Comparison of ENCODE assay signal across 10 cellular contexts in genomic region chr14:96797943-96798349, GRCh38. TPM values are rescaled to one million over a fixed set of nuclear protein-coding genes. Genes with fewer than 3 reads are reported as not detected.
DNase-seq lines count a peak whose midpoint lies in the region; FAIRE-seq and TF ChIP-seq lines count a peak whose summit lies in the region.
"Had no signal": no experiment of that assay in that cellular context is flagged by ENCODE, and none has a peak within 500 bp of the region (broad histone marks: within the 10 kb centered on the region; RNA-seq: fewer than 3 reads in every experiment).

No MANE protein-coding gene starts in this region.

- no peaks in the 10 kb centered on the region for H3K9me3 ChIP-seq in HUES64 (ENCODE audit: insufficient read depth, low read depth, low read length)
- no peaks in the 10 kb centered on the region for H3K9me3 ChIP-seq in kidney (ENCODE audit: control insufficient read depth in 1 of 2, low read length in 2 of 2)
- no peaks in the 10 kb centered on the region for H3K9me3 ChIP-seq in tibial nerve

- H3K4me3 ChIP-seq in HUES64 (ENCODE audit: low read length), result peak overlapping the region; percentile 74
- H3K4me3 ChIP-seq in kidney (ENCODE audit: low read length in 2 of 2), result peak overlapping the region; percentile 69 to 78
- H3K4me3 ChIP-seq in tibial nerve, result peak overlapping the region; percentile 53 to 90 (median 84)

- peak; percentile 60 for DNase-seq in DMS53 (lab: John Stamatoyannopoulos, UW)
- no peak for DNase-seq in DMS53 treated with DMSO at 0.1 percent for 48 hours (lab: John Stamatoyannopoulos, UW; ENCODE audit: unreplicated experiment)
- peak; percentile 41 for DNase-seq in GM20000 (ENCODE audit: low spot score)
- DNase-seq in activated T-helper 1 cell treated with anti-CD3 and anti-CD28 coated beads, Interleukin-12 subunit alpha, Interleukin-12 subunit beta, Interleukin-2, Interleukin-4 antibody, amounts not matched to agents 30 ng/mL and 10 ng/mL and 1 ng/mL, durations not matched to agents 14 hours and 24 hours and 36 hours (ENCODE audit: low spot score), result no peak
- DNase-seq in kidney, result no peak
- DNase-seq in tibial nerve (ENCODE audit: low spot score in 2 of 2), result no peak
- DNase-seq in superior temporal gyrus (ENCODE audit: extremely low spot score), result no peak

- H3K4me1 ChIP-seq in HUES64 (ENCODE audit: insufficient read depth, low read length) (peaks cover 14% of the 10 kb centered on the region; the same call in 1 of the 2 replicates), kidney (ENCODE audit: control insufficient read depth in 1 of 2, insufficient read depth in 1 of 2, low read depth in 1 of 2, low read length in 2 of 2) (peaks cover 0 to 7% of the 10 kb centered on the region in 2 donors), tibial nerve (peaks cover 0 to 14% (median 10%) of the 10 kb centered on the region in 4 donors)

- WGBS in HUES64, result 5% methylated on average over 16 of the region's 16 CpGs
- 4 to 6% methylated on average over 9 to 14 of the region's 16 CpGs for WGBS in tibial nerve, 2 donors

- peaks cover 52% of the 10 kb centered on the region for H3K4me1 Mint-ChIP-seq in activated T-helper 1 cell treated with anti-CD3 and anti-CD28 coated beads, Interleukin-12 subunit alpha, Interleukin-12 subunit beta, Interleukin-2, Interleukin-4 antibody, amounts not matched to agents 30 ng/mL and 10 ng/mL and 1 ng/mL, durations not matched to agents 14 hours and 24 hours and 36 hours (ENCODE audit: low read depth)

- H3K27me3 ChIP-seq in HUES64 (ENCODE audit: insufficient read depth, low read length) (no peaks in the 10 kb centered on the region), tibial nerve (no peaks in the 10 kb centered on the region)

- peak overlapping the region; percentile 91 for H3K4me3 Mint-ChIP-seq in activated T-helper 1 cell treated with anti-CD3 and anti-CD28 coated beads, Interleukin-12 subunit alpha, Interleukin-12 subunit beta, Interleukin-2, Interleukin-4 antibody, amounts not matched to agents 30 ng/mL and 10 ng/mL and 1 ng/mL, durations not matched to agents 14 hours and 24 hours and 36 hours

- TF ChIP-seq CTCF in GM20000 (IDR thresholded peaks at IDR 0.05; ENCODE audit: extremely low read depth, missing control alignments), result no peak
- TF ChIP-seq CTCF in kidney (IDR thresholded peaks at IDR 0.05; ENCODE audit: borderline replicate concordance, extremely low read depth, insufficient read depth), result no peak
- TF ChIP-seq CTCF in tibial nerve (IDR thresholded peaks at IDR 0.05), result no peak

- peaks cover 7% of the 10 kb centered on the region for H3K36me3 Mint-ChIP-seq in activated T-helper 1 cell treated with anti-CD3 and anti-CD28 coated beads, Interleukin-12 subunit alpha, Interleukin-12 subunit beta, Interleukin-2, Interleukin-4 antibody, amounts not matched to agents 30 ng/mL and 10 ng/mL and 1 ng/mL, durations not matched to agents 14 hours and 24 hours and 36 hours (ENCODE audit: low read depth)

- H3K27ac ChIP-seq in HUES64 (ENCODE audit: low read depth, low read length), result peak overlapping the region; percentile 80; the same call in 1 of the 2 replicates
- H3K27ac ChIP-seq in kidney (ENCODE audit: low read depth in 2 of 2, low read length in 2 of 2), result no peak overlapping the region
- peak overlapping the region in 1 of 4 donors; percentile 59 for H3K27ac ChIP-seq in tibial nerve

- FAIRE-seq in kidney (lab: Jason Lieb, UNC), result no peak
- FAIRE-seq: A204.1, colon had no signal

- no peak for TF ChIP-seq EP300 in tibial nerve (IDR thresholded peaks at IDR 0.05)

- no peaks in the 10 kb centered on the region for H3K9me3 Mint-ChIP-seq in activated T-helper 1 cell treated with anti-CD3 and anti-CD28 coated beads, Interleukin-12 subunit alpha, Interleukin-12 subunit beta, Interleukin-2, Interleukin-4 antibody, amounts not matched to agents 30 ng/mL and 10 ng/mL and 1 ng/mL, durations not matched to agents 14 hours and 24 hours and 36 hours

- H3K27me3 Mint-ChIP-seq in activated T-helper 1 cell treated with anti-CD3 and anti-CD28 coated beads, Interleukin-12 subunit alpha, Interleukin-12 subunit beta, Interleukin-2, Interleukin-4 antibody, amounts not matched to agents 30 ng/mL and 10 ng/mL and 1 ng/mL, durations not matched to agents 14 hours and 24 hours and 36 hours (ENCODE audit: insufficient read depth), result peaks cover 5% of the 10 kb centered on the region

- H3K9ac ChIP-seq in HUES64 (ENCODE audit: low read depth, low read length) (peak overlapping the region; percentile 87), kidney (ENCODE audit: low read length in 2 of 2) (peak overlapping the region in 1 of 2 donors; percentile 42)

- H3K36me3 ChIP-seq in HUES64 (ENCODE audit: insufficient read depth, low read length) (no peaks in the 10 kb centered on the region), kidney (ENCODE audit: control insufficient read depth in 1 of 2, insufficient read depth in 2 of 2, low read length in 2 of 2) (no peaks in the 10 kb centered on the region), tibial nerve (no peaks in the 10 kb centered on the region)

- no peak for TF ChIP-seq POLR2A in tibial nerve (IDR thresholded peaks at IDR 0.05)

- intact Hi-C loops in activated T-helper 1 cell treated with anti-CD3 and anti-CD28 coated beads, Interleukin-12 subunit alpha, Interleukin-12 subunit beta, Interleukin-2, Interleukin-4 antibody, amounts not matched to agents 30 ng/mL and 10 ng/mL and 1 ng/mL, durations not matched to agents 14 hours and 24 hours and 36 hours (cut with micrococcal nuclease), result loop anchor here (1.0 to 5.0 kb wide), 4 partner anchors 36 to 406 kb away; partner anchors contain the start of genes AK7 and PAPOLA
- intact Hi-C loops in kidney (cut with DNase I), result no loop called here

- H3K27ac Mint-ChIP-seq in activated T-helper 1 cell treated with anti-CD3 and anti-CD28 coated beads, Interleukin-12 subunit alpha, Interleukin-12 subunit beta, Interleukin-2, Interleukin-4 antibody, amounts not matched to agents 30 ng/mL and 10 ng/mL and 1 ng/mL, durations not matched to agents 14 hours and 24 hours and 36 hours, result peak overlapping the region; percentile 77

RNA-seq across cellular contexts. Expression of gene VRK1, which starts 0.8 kb away (rescaled TPM):
- 54.7 TPM for polyA plus RNA-seq in HUES64 (2013, experiment 1 of 2)
- polyA plus RNA-seq in HUES64 (2013, experiment 2 of 2), result 74.8 TPM
- 72.1 and 79.4 TPM in 2 replicates for total RNA-seq in activated T-helper 1 cell treated with anti-CD3 and anti-CD28 coated beads, Interleukin-12 subunit alpha, Interleukin-12 subunit beta, Interleukin-2, Interleukin-4 antibody, amounts not matched to agents 30 ng/mL and 10 ng/mL and 1 ng/mL, durations not matched to agents 14 hours and 24 hours and 36 hours
- total RNA-seq in kidney, result 15.8 TPM
- 6.6 TPM for polyA plus RNA-seq in kidney (ENCODE audit: insufficient read depth, low read depth, low replicate concordance)
- total RNA-seq in tibial nerve, result 10 to 100 TPM in 1 of 4 donors, 1 to 10 TPM in 3; 5.4 to 11.0 (median 9.0) TPM

Comparison
In these comparisons a context has a peak if more than half of its experiments do, and no peak if none do; other contexts are left out.
1. DNase-seq: peak in DMS53 (single experiment) and GM20000 (single experiment); none in DMS53 treated with DMSO at 0.1 percent for 48 hours (single experiment), activated T-helper 1 cell treated with anti-CD3 and anti-CD28 coated beads, Interleukin-12 subunit alpha, Interleukin-12 subunit beta, Interleukin-2, Interleukin-4 antibody, amounts not matched to agents 30 ng/mL and 10 ng/mL and 1 ng/mL, durations not matched to agents 14 hours and 24 hours and 36 hours (single experiment), kidney (single experiment), tibial nerve (0 of 2) and superior temporal gyrus (single experiment).
2. Peak in every context shown above with its lines, with median percentiles within 50 percentile points of each other: H3K4me3 ChIP-seq.